In genomic region chr16:30697264-30698138, GRCh38 we compare ENCODE assay signal across 1 cellular context.
TF ChIP-seq lines count a peak whose summit lies in the region.

No MANE protein-coding gene starts in this region.

TF ChIP-seq in K562, 482 proteins besides CTCF, POLR2A, EP300 and RAD21 (continues in another document):
- no peak for TF ChIP-seq MTA3 (IDR thresholded peaks at IDR 0.05; ENCODE audit: borderline replicate concordance)
- no peak for TF ChIP-seq SP2 (IDR thresholded peaks at IDR 0.05; ENCODE audit: extremely low read depth, low read depth, low read length, poor library complexity, severe bottlenecking)
- no peak for TF ChIP-seq SMAD2 (IDR thresholded peaks at IDR 0.05; ENCODE audit: low read depth, low read length)
- peak; percentile 80; the same call in 1 of the 2 replicates for TF ChIP-seq STAT6 (CRISPR knock-in tag; IDR thresholded peaks at IDR 0.05)
- TF ChIP-seq SFPQ (IDR thresholded peaks at IDR 0.05; ENCODE audit: low read depth, low read length), result no peak
- TF ChIP-seq TCF3 (CRISPR knock-in tag; IDR thresholded peaks at IDR 0.05), result no peak
- no peak for TF ChIP-seq ZBED1 (IDR thresholded peaks at IDR 0.05)
- no peak for TF ChIP-seq ZNF740 (CRISPR knock-in tag; IDR thresholded peaks at IDR 0.05)
- TF ChIP-seq ZNF740 (tag; IDR thresholded peaks at IDR 0.05), result no peak
- TF ChIP-seq RBM39 (optimal IDR thresholded peaks at IDR 0.05; ENCODE audit: low read depth, low read length), result no peak
- TF ChIP-seq LARP7 (IDR thresholded peaks at IDR 0.05), result no peak
- no peak for TF ChIP-seq FOXO4 (CRISPR knock-in tag; IDR thresholded peaks at IDR 0.05)
- no peak for TF ChIP-seq ZNF23 (CRISPR knock-in tag; IDR thresholded peaks at IDR 0.05)
- TF ChIP-seq ZNF76 (CRISPR knock-in tag; IDR thresholded peaks at IDR 0.05; ENCODE audit: borderline replicate concordance), result no peak
- peak in 1 of 2 experiments; percentile 85 for TF ChIP-seq AFF1 (IDR thresholded peaks at IDR 0.05; ENCODE audit: low read depth in 1 of 2, partially characterized antibody in 2 of 2)
- no peak for TF ChIP-seq KAT2B (IDR thresholded peaks at IDR 0.05; ENCODE audit: low read depth, low read length)
- TF ChIP-seq TAF1 (IDR thresholded peaks at IDR 0.05; ENCODE audit: control insufficient read depth, extremely low read depth, insufficient read depth, low read length, severe bottlenecking), result no peak
- TF ChIP-seq ZNF277 (CRISPR knock-in tag; IDR thresholded peaks at IDR 0.05; ENCODE audit: borderline replicate concordance), result no peak
- peak; percentile 75; a peak in 3 of 4 replicates for TF ChIP-seq SIX5 (IDR thresholded peaks at IDR 0.05; ENCODE audit: borderline replicate concordance in 1 of 2, insufficient read depth in 1 of 2, low read depth in 1 of 2, low read length in 2 of 2)
- peak; percentile 93 for TF ChIP-seq CREM (IDR thresholded peaks at IDR 0.05; ENCODE audit: low read depth)
- TF ChIP-seq MAFK (IDR thresholded peaks at IDR 0.05; ENCODE audit: low read length), result no peak
- no peak for TF ChIP-seq ZNF175 (CRISPR knock-in tag; IDR thresholded peaks at IDR 0.05; ENCODE audit: low read depth)
- TF ChIP-seq CHD4 (IDR thresholded peaks at IDR 0.05; ENCODE audit: insufficient read depth, insufficient replicate concordance, low read depth, low read length, poor library complexity, severe bottlenecking), result no peak
- TF ChIP-seq SIN3B (IDR thresholded peaks at IDR 0.05; ENCODE audit: low read depth), result no peak; the same call in 1 of the 2 replicates
- TF ChIP-seq ZBTB8A (IDR thresholded peaks at IDR 0.05; ENCODE audit: partially characterized antibody), result no peak
- no peak for TF ChIP-seq ZNF24 (IDR thresholded peaks at IDR 0.05)
- no peak for TF ChIP-seq RCOR1 (IDR thresholded peaks at IDR 0.05; ENCODE audit: borderline replicate concordance in 1 of 2, low read depth in 2 of 2, low read length in 2 of 2)
- TF ChIP-seq ZBTB12 (CRISPR knock-in tag; IDR thresholded peaks at IDR 0.05), result peak; percentile 67; the same call in 1 of the 2 replicates
- TF ChIP-seq TFAP4 (CRISPR knock-in tag; IDR thresholded peaks at IDR 0.05; ENCODE audit: borderline replicate concordance), result peak; percentile 86
- no peak for TF ChIP-seq NCOA6 (IDR thresholded peaks at IDR 0.05)
- no peak for TF ChIP-seq ATF1 (CRISPR knock-in tag; IDR thresholded peaks at IDR 0.05)
- TF ChIP-seq ATF1 (tag; IDR thresholded peaks at IDR 0.05), result no peak; the same call in 1 of the 2 replicates
- TF ChIP-seq MNT (conservative IDR thresholded peaks at IDR 0.05), result peak in 1 of 2 experiments; percentile 29; a peak in 1 of 4 replicates
- 0 out of 2 replicates have a peak, but pooled peaks have one; percentile 62 for TF ChIP-seq MBD1 (CRISPR knock-in tag; IDR thresholded peaks at IDR 0.05)
- TF ChIP-seq HIVEP1 (CRISPR knock-in tag; IDR thresholded peaks at IDR 0.05), result no peak
- TF ChIP-seq ZNF695 (CRISPR knock-in tag; IDR thresholded peaks at IDR 0.05), result no peak
- no peak for TF ChIP-seq E4F1 (CRISPR knock-in tag; IDR thresholded peaks at IDR 0.05; ENCODE audit: borderline replicate concordance)
- TF ChIP-seq NFRKB (IDR thresholded peaks at IDR 0.05; ENCODE audit: low read depth), result no peak
